31 cellular contexts compared by ENCODE assay signal in genomic region chr21:43631411-43632107, GRCh38. TPM values are rescaled to one million over a fixed set of nuclear protein-coding genes. Genes with fewer than 3 reads are reported as not detected.
"Had no signal": no experiment of that assay in that cellular context is flagged by ENCODE, and none has a peak within 500 bp of the region (broad histone marks: within the 10 kb centered on the region; RNA-seq: fewer than 3 reads in every experiment).

No MANE protein-coding gene starts in this region.

- H3K4me1 ChIP-seq: Peyer's patch had no signal

- H3K27me3 ChIP-seq: Peyer's patch had no signal

- H3K4me1 Mint-ChIP-seq: activated CD4-positive, alpha-beta memory T cell treated with anti-CD3 and anti-CD28 coated beads, Interleukin-2, amount 10 ng/mL, durations not matched to agents 7 days and 5 days; activated CD8-positive, alpha-beta memory T cell treated with anti-CD3 and anti-CD28 coated beads, Interleukin-2, amount 10 ng/mL, durations not matched to agents 7 days and 5 days; activated naive CD4-positive, alpha-beta T cell treated with anti-CD3 and anti-CD28 coated beads, Interleukin-2, amount 50 U/mL, for 24 hours; activated T-helper 17 cell treated with anti-CD3 and anti-CD28 coated beads, Interleukin-2, amount 50 U/mL, for 72 hours; T-cell had no signal

- H3K4me3 Mint-ChIP-seq: activated CD4-positive, alpha-beta memory T cell treated with anti-CD3 and anti-CD28 coated beads, Interleukin-2, amount 10 ng/mL, durations not matched to agents 7 days and 5 days; activated CD8-positive, alpha-beta memory T cell treated with anti-CD3 and anti-CD28 coated beads, Interleukin-2, amount 10 ng/mL, durations not matched to agents 7 days and 5 days; activated naive CD4-positive, alpha-beta T cell treated with anti-CD3 and anti-CD28 coated beads, Interleukin-2, amount 50 U/mL, for 24 hours; activated T-helper 17 cell treated with anti-CD3 and anti-CD28 coated beads, Interleukin-2, amount 50 U/mL, for 72 hours; brain; T-cell had no signal

- H3K9me3 Mint-ChIP-seq: activated CD4-positive, alpha-beta memory T cell treated with anti-CD3 and anti-CD28 coated beads, Interleukin-2, amount 10 ng/mL, durations not matched to agents 7 days and 5 days; activated naive CD4-positive, alpha-beta T cell treated with anti-CD3 and anti-CD28 coated beads, Interleukin-2, amount 50 U/mL, for 24 hours; activated T-helper 17 cell treated with anti-CD3 and anti-CD28 coated beads, Interleukin-2, amount 50 U/mL, for 72 hours; T-cell had no signal

- DNase-seq: activated CD4-positive, alpha-beta memory T cell treated with anti-CD3 and anti-CD28 coated beads, Interleukin-2, amount 10 ng/mL, durations not matched to agents 7 days and 5 days; activated CD4-positive, alpha-beta T cell treated with anti-CD3 and anti-CD28 coated beads for 1 hour; activated CD4-positive, alpha-beta T cell treated with anti-CD3 and anti-CD28 coated beads for 48 hours; activated CD4-positive, CD25-positive, alpha-beta regulatory T cell; activated CD8-positive, alpha-beta memory T cell treated with anti-CD3 and anti-CD28 coated beads for 24 hours; activated CD8-positive, alpha-beta memory T cell treated with anti-CD3 and anti-CD28 coated beads, Interleukin-2, amount 10 ng/mL, durations not matched to agents 7 days and 5 days; activated CD8-positive, alpha-beta memory T cell treated with anti-CD3 and anti-CD28 coated beads, Interleukin-2, amount 50 U/mL, for 48 hours; activated effector memory CD4-positive, alpha-beta T cell treated with anti-CD3 and anti-CD28 coated beads, Interleukin-2, amount 50 U/mL, for 16 hours; activated naive CD4-positive, alpha-beta T cell; activated T-cell treated with anti-CD3 and anti-CD28 coated beads, Interleukin-2, amount 50 U/mL, for 48 hours; anterior cingulate cortex; central memory CD4-positive, alpha-beta T cell; Karpas-422; KBM-7; NCI-H1105 treated with DMSO at 0.1 percent for 48 hours; NCI-H1436; NCI-H1694 treated with DMSO at 0.1 percent for 48 hours; NCI-H2029; NCI-H345; NCI-H524 treated with DMSO at 0.1 percent for 48 hours; Peyer's patch; SIG-M5; T-cell; T1000; WERI-Rb-1 had no signal

- H3K36me3 ChIP-seq: Peyer's patch had no signal

- H3K27ac ChIP-seq: Peyer's patch, RWPE1, WERI-Rb-1 had no signal

- H3K4me3 ChIP-seq: Peyer's patch had no signal

- H3K9me3 ChIP-seq: Peyer's patch had no signal

- H3K27me3 Mint-ChIP-seq: activated naive CD4-positive, alpha-beta T cell treated with anti-CD3 and anti-CD28 coated beads, Interleukin-2, amount 50 U/mL, for 24 hours; T-cell had no signal

- H3K27ac Mint-ChIP-seq: activated CD4-positive, alpha-beta memory T cell treated with anti-CD3 and anti-CD28 coated beads, Interleukin-2, amount 10 ng/mL, durations not matched to agents 7 days and 5 days; activated CD8-positive, alpha-beta memory T cell treated with anti-CD3 and anti-CD28 coated beads, Interleukin-2, amount 10 ng/mL, durations not matched to agents 7 days and 5 days; activated naive CD4-positive, alpha-beta T cell treated with anti-CD3 and anti-CD28 coated beads, Interleukin-2, amount 50 U/mL, for 24 hours; activated T-helper 17 cell treated with anti-CD3 and anti-CD28 coated beads, Interleukin-2, amount 50 U/mL, for 72 hours; brain; T-cell had no signal

- H3K36me3 Mint-ChIP-seq: activated CD8-positive, alpha-beta memory T cell treated with anti-CD3 and anti-CD28 coated beads, Interleukin-2, amount 10 ng/mL, durations not matched to agents 7 days and 5 days had no signal

- ATAC-seq: activated CD8-positive, alpha-beta memory T cell treated with anti-CD3 and anti-CD28 coated beads, Interleukin-2, amount 10 ng/mL, durations not matched to agents 7 days and 5 days; activated T-helper 17 cell treated with anti-CD3 and anti-CD28 coated beads, Interleukin-2, amount 50 U/mL, for 72 hours; Right ventricle myocardium inferior; SK-N-SH treated with all-trans-retinoic acid at 6 μM for 48 hours; T-cell had no signal

RNA-seq across cellular contexts. Expression of gene HSF2BP, which starts 27.7 kb away (rescaled TPM):
- total RNA-seq: Right ventricle myocardium inferior had no signal
